22 cellular contexts compared by ENCODE assay signal in the genomic region with DNA sequence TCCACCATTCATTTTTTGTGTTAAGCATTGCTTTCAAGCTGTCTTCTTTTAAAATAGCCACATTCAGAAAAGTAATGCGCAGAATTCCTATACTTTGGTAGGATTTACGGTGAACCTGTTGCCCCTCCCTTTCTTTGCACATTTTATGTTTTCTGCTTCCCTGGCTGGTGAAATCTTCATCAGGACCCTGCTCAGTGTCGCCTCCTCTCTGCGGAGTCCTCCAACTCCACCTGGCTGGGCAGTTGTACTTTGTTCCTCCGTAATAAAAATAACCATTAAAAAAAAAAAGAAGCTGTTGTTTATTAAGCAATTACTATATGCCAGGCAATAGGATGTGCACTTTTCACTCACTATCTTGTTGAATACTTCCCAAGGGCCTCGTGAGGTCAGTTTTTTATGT. TPM values are rescaled to one million over a fixed set of nuclear protein-coding genes. Genes with fewer than 3 reads are reported as not detected.
DNase-seq lines count a peak whose midpoint lies in the region; ATAC-seq and TF ChIP-seq lines count a peak whose summit lies in the region.
"Had no signal": no experiment of that assay in that cellular context is flagged by ENCODE, and none has a peak within 500 bp of the region (broad histone marks: within the 10 kb centered on the region; RNA-seq: fewer than 3 reads in every experiment).

No MANE protein-coding gene starts in this region.

- no peaks in the 10 kb centered on the region for H3K79me2 ChIP-seq in SK-N-SH (ENCODE audit: insufficient read depth)

- peak; percentile 24; the same call in 1 of the 2 replicates for TF ChIP-seq CTCF in SK-N-SH (IDR thresholded peaks at IDR 0.05)
- TF ChIP-seq CTCF in chondrocyte (IDR thresholded peaks at IDR 0.05), result peak; percentile 17
- TF ChIP-seq CTCF in kidney epithelial cell (IDR thresholded peaks at IDR 0.05; ENCODE audit: insufficient read depth, low read length, poor library complexity, severe bottlenecking), result peak; percentile 10

- H3K36me3 ChIP-seq in SK-N-SH (replicated peaks in 1 of 2; ENCODE audit: control insufficient read depth in 1 of 2, insufficient read depth in 2 of 2, low read length in 1 of 2), result no peaks in the 10 kb centered on the region
- H3K36me3 ChIP-seq in kidney epithelial cell (ENCODE audit: control insufficient read depth, insufficient read depth, low read length), result no peaks in the 10 kb centered on the region
- H3K36me3 ChIP-seq: SJSA1 had no signal

- no peak for TF ChIP-seq RAD21 in SK-N-SH (IDR thresholded peaks at IDR 0.05; ENCODE audit: low read length)

- H3K4me2 ChIP-seq in SK-N-SH, result no peak overlapping the region
- H3K4me2 ChIP-seq: KMS-11, PC-9 had no signal

- no peak for ATAC-seq in SK-N-SH treated with all-trans-retinoic acid at 6 μM for 48 hours
- ATAC-seq: CD8-positive, alpha-beta T cell had no signal

- H3K9me3 Mint-ChIP-seq in chondrocyte (ENCODE audit: low read depth), result no peaks in the 10 kb centered on the region
- H3K9me3 Mint-ChIP-seq: CD8-positive, alpha-beta T cell had no signal

- 50% methylated on average over 6 of the region's 6 CpGs for WGBS in SK-N-SH (ENCODE audit: low lambda C conversion rate)

- no peak overlapping the region for H3K27ac Mint-ChIP-seq in chondrocyte (ENCODE audit: unreplicated experiment)
- H3K27ac Mint-ChIP-seq: CD8-positive, alpha-beta T cell had no signal

- H3K4me3 Mint-ChIP-seq in chondrocyte (ENCODE audit: unreplicated experiment), result no peak overlapping the region
- H3K4me3 Mint-ChIP-seq: CD8-positive, alpha-beta T cell had no signal

- H3F3A ChIP-seq in SK-N-SH (replicated peaks; ENCODE audit: insufficient read depth), result no peaks in the 10 kb centered on the region

- POLR2A ChIA-PET in SK-N-SH (lab: Yijun Ruan, JAX), result no interaction called here

- no peaks in the 10 kb centered on the region for H3K9me3 ChIP-seq in SK-N-SH
- H3K9me3 ChIP-seq: SJSA1 had no signal

- no peaks in the 10 kb centered on the region; a peak in 1 of 4 replicates for H3K4me1 ChIP-seq in SK-N-SH (ENCODE audit: control insufficient read depth in 1 of 2, insufficient read depth in 2 of 2, low read depth in 1 of 2, low read length in 1 of 2)
- H3K4me1 ChIP-seq: SJSA1 had no signal

- no peak overlapping the region for H2AFZ ChIP-seq in SK-N-SH (ENCODE audit: low read depth)
- H2AFZ ChIP-seq: PC-9 had no signal

- no peaks in the 10 kb centered on the region for H3K36me3 Mint-ChIP-seq in chondrocyte (ENCODE audit: low read depth)
- H3K36me3 Mint-ChIP-seq: CD8-positive, alpha-beta T cell had no signal

- H3K27me3 ChIP-seq in SK-N-SH (ENCODE audit: insufficient read depth) (no peaks in the 10 kb centered on the region; the same call in 1 of the 2 replicates), kidney epithelial cell (ENCODE audit: control insufficient read depth, insufficient read depth, low read length) (peaks cover 14% of the 10 kb centered on the region)

- no peaks in the 10 kb centered on the region for H3K4me1 Mint-ChIP-seq in chondrocyte (ENCODE audit: low read depth)

- H3K4me3 ChIP-seq in SK-N-SH (ENCODE audit: low read depth in 2 of 2, low read length in 1 of 2) (no peak overlapping the region), kidney epithelial cell (ENCODE audit: low read depth, low read length) (no peak overlapping the region)
- H3K4me3 ChIP-seq: PC-9, SJSA1 had no signal

- H3K27me3 Mint-ChIP-seq in chondrocyte (ENCODE audit: low read depth), result peaks cover 2% of the 10 kb centered on the region

- no peak overlapping the region for H3K9ac ChIP-seq in SK-N-SH
- H3K9ac ChIP-seq: KMS-11 had no signal

- DNase-seq in SK-N-SH, result no peak
- DNase-seq in chondrocyte (ENCODE audit: low spot score), result no peak
- no peak for DNase-seq in kidney epithelial cell (ENCODE audit: low read depth)
- DNase-seq in epidermal melanocyte (ENCODE audit: insufficient read length, low spot score), result no peak
- DNase-seq in stimulated activated CD4-positive, alpha-beta T cell treated with anti-CD3 and anti-CD28 coated beads, Interleukin-1b, Interleukin-23, amount 100 ng/mL, for 48 hours, result no peak
- no peak for DNase-seq in anterior cingulate cortex (lab: John Stamatoyannopoulos, UW)
- no peak for DNase-seq in NCI-H2107 treated with DMSO at 0.1 percent for 48 hours (lab: John Stamatoyannopoulos, UW; ENCODE audit: unreplicated experiment)
- DNase-seq: Calu3; CD8-positive, alpha-beta T cell; MV-4-11; NCI-H187; NCI-H2107; NCI-H226; NCI-H524; NCI-H82; PC-9 had no signal

- no peaks in the 10 kb centered on the region for H4K20me1 ChIP-seq in SK-N-SH (ENCODE audit: insufficient read depth)

- H3K9me2 ChIP-seq in SK-N-SH, result no peaks in the 10 kb centered on the region

- no peak for TF ChIP-seq EP300 in SK-N-SH (IDR thresholded peaks at IDR 0.05; ENCODE audit: borderline replicate concordance in 1 of 2, low read depth in 1 of 2, low read length in 1 of 2)

- H3K27ac ChIP-seq in SK-N-SH (ENCODE audit: low read depth in 2 of 2, low read length in 1 of 2), result no peak overlapping the region
- H3K27ac ChIP-seq: KMS-11, PC-9, SJSA1 had no signal

- CTCF ChIA-PET in SK-N-SH (lab: Yijun Ruan, JAX), result interaction anchor here (0.6 to 1.2 kb wide), 3 partner anchors 16 to 442 kb away, joined by 3 to 4 read pairs (median 3); no protein-coding TSS in a partner anchor

TF ChIP-seq in SK-N-SH, 30 proteins besides CTCF, POLR2A, EP300 and RAD21 (continues in another document):
- TF ChIP-seq RCOR1 (IDR thresholded peaks at IDR 0.05; ENCODE audit: low read length) (no peak), GABPA (IDR thresholded peaks at IDR 0.05; ENCODE audit: low read depth) (no peak), TEAD4 (IDR thresholded peaks at IDR 0.05; ENCODE audit: borderline replicate concordance, insufficient read depth) (no peak), MEF2A (IDR thresholded peaks at IDR 0.05; ENCODE audit: borderline replicate concordance, low read depth) (no peak), NFIC (IDR thresholded peaks at IDR 0.05; ENCODE audit: borderline replicate concordance) (no peak), POLR2AphosphoS5 (IDR thresholded peaks at IDR 0.05; ENCODE audit: low read depth, low read length) (no peak)
- TF ChIP-seq, protein P1, sequence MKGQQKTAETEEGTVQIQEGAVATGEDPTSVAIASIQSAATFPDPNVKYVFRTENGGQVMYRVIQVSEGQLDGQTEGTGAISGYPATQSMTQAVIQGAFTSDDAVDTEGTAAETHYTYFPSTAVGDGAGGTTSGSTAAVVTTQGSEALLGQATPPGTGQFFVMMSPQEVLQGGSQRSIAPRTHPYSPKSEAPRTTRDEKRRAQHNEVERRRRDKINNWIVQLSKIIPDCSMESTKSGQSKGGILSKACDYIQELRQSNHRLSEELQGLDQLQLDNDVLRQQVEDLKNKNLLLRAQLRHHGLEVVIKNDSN (IDR thresholded peaks at IDR 0.05; ENCODE audit: borderline replicate concordance, low read depth), result no peak

TF ChIP-seq in SK-N-SH treated with all-trans-retinoic acid at 6 μM for 48 hours, 23 proteins besides CTCF, POLR2A, EP300 and RAD21 (continues in another document):
- TF ChIP-seq SNAI2 (CRISPR knock-in tag; IDR thresholded peaks at IDR 0.05) (no peak), TOX (CRISPR knock-in tag; IDR thresholded peaks at IDR 0.05; ENCODE audit: borderline replicate concordance) (no peak)
- TF ChIP-seq, protein P2, sequence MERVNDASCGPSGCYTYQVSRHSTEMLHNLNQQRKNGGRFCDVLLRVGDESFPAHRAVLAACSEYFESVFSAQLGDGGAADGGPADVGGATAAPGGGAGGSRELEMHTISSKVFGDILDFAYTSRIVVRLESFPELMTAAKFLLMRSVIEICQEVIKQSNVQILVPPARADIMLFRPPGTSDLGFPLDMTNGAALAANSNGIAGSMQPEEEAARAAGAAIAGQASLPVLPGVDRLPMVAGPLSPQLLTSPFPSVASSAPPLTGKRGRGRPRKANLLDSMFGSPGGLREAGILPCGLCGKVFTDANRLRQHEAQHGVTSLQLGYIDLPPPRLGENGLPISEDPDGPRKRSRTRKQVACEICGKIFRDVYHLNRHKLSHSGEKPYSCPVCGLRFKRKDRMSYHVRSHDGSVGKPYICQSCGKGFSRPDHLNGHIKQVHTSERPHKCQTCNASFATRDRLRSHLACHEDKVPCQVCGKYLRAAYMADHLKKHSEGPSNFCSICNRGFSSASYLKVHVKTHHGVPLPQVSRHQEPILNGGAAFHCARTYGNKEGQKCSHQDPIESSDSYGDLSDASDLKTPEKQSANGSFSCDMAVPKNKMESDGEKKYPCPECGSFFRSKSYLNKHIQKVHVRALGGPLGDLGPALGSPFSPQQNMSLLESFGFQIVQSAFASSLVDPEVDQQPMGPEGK (CRISPR knock-in tag; IDR thresholded peaks at IDR 0.05; ENCODE audit: borderline replicate concordance), result no peak
- TF ChIP-seq, protein P3, sequence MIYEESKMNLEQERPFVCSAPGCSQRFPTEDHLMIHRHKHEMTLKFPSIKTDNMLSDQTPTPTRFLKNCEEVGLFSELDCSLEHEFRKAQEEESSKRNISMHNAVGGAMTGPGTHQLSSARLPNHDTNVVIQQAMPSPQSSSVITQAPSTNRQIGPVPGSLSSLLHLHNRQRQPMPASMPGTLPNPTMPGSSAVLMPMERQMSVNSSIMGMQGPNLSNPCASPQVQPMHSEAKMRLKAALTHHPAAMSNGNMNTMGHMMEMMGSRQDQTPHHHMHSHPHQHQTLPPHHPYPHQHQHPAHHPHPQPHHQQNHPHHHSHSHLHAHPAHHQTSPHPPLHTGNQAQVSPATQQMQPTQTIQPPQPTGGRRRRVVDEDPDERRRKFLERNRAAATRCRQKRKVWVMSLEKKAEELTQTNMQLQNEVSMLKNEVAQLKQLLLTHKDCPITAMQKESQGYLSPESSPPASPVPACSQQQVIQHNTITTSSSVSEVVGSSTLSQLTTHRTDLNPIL (CRISPR knock-in tag; IDR thresholded peaks at IDR 0.05; ENCODE audit: low read depth), result no peak

RNA-seq across cellular contexts. Expression of gene UMOD, which starts 2.9 kb away (rescaled TPM):
- polyA plus RNA-seq in SK-N-SH (2012; rRNA removed), result not detected in 2 replicates
- polyA plus RNA-seq in SK-N-SH (2012; cell fraction: cytosol; rRNA removed), result not detected in 2 replicates
- not detected in 2 replicates for polyA plus RNA-seq in SK-N-SH (2012; cell fraction: nucleus; rRNA removed)
- total RNA-seq in chondrocyte (not detected in 3 replicates), kidney epithelial cell (0.07 TPM in 1 of 2 replicates, not detected in the other)
- total RNA-seq: Calu3; CD8-positive, alpha-beta T cell; H4; HT-29; PC-9; SJSA1 had no signal
- polyA plus RNA-seq: BJ had no signal

RNA-seq across cellular contexts. Expression of gene GP2, which starts 22.3 kb away (rescaled TPM):
- polyA plus RNA-seq in SK-N-SH (2012; rRNA removed), result not detected in 2 replicates
- not detected in 2 replicates for polyA plus RNA-seq in SK-N-SH (2012; cell fraction: cytosol; rRNA removed)
- polyA plus RNA-seq in SK-N-SH (2012; cell fraction: nucleus; rRNA removed), result not detected in 2 replicates
- total RNA-seq in chondrocyte (not detected in 3 replicates), kidney epithelial cell (not detected in 2 replicates)
- total RNA-seq: Calu3; CD8-positive, alpha-beta T cell; H4; HT-29; PC-9; SJSA1 had no signal
- polyA plus RNA-seq: BJ had no signal

RNA-seq across cellular contexts. Expression of gene PDILT, which starts 54.9 kb away (rescaled TPM):
- polyA plus RNA-seq in SK-N-SH (2012; rRNA removed), result not detected in 2 replicates
- polyA plus RNA-seq in SK-N-SH (2012; cell fraction: cytosol; rRNA removed), result not detected in 2 replicates
- 0.02 TPM in 1 of 2 replicates, not detected in the other for polyA plus RNA-seq in SK-N-SH (2012; cell fraction: nucleus; rRNA removed)
- total RNA-seq in chondrocyte (not detected in 3 replicates), kidney epithelial cell (not detected in 2 replicates)
- total RNA-seq: Calu3; CD8-positive, alpha-beta T cell; H4; HT-29; PC-9; SJSA1 had no signal
- polyA plus RNA-seq: BJ had no signal

RNA-seq across cellular contexts. Expression of gene ACSM5, which starts 59.7 kb away (rescaled TPM):
- polyA plus RNA-seq in SK-N-SH (2012; rRNA removed), result not detected in 2 replicates
- polyA plus RNA-seq in SK-N-SH (2012; cell fraction: cytosol; rRNA removed), result 0.03 and 0.06 TPM in 2 replicates
- polyA plus RNA-seq in SK-N-SH (2012; cell fraction: nucleus; rRNA removed), result 0.13 and 0.15 TPM in 2 replicates
- 0.99 to 2.1 TPM (median 1.7 TPM) in 3 replicates for total RNA-seq in chondrocyte
- not detected in 2 replicates for total RNA-seq in kidney epithelial cell
- total RNA-seq: Calu3; CD8-positive, alpha-beta T cell; HT-29; PC-9; SJSA1 had no signal
- polyA plus RNA-seq: BJ had no signal
